Comparison of ENCODE assay signal across 10 cellular contexts in the genomic region with DNA sequence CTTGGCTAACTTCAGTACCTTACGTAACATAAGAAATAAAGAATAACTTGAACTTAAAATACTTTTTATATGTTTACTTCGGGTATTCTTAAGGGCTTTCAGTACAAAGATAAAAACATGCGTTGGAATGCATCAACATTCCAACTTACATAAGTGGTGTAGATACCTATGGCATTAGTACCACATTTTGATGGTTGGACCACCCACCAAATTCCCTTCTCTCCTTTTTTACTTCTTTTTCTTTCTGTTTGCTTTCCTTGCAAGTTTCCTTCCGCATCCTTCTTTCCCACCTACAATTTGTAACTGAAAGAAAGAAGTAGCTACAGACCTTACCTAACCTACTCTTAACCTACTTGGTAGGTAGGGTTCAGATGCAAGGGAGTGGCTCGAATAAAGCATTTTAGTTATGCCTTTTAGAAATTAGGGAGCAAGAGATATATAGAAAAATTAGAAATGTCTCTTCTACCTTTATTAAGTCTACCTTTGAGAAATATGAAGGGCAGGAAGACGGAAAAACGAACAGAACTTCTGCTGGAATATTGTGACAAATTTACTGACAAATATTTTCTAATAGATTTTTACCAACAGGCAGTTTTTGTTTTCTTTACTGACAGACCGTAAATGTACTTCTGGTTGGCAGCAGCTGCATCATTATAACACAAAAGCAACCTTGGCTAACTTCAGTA. TPM values are rescaled to one million over a fixed set of nuclear protein-coding genes. Genes with fewer than 3 reads are reported as not detected.
A peak's percentile ranks its signal among the peaks of the same experiment; 100 is the strongest.
DNase-seq lines count a peak whose midpoint lies in the region; ATAC-seq and TF ChIP-seq lines count a peak whose summit lies in the region.
"Had no signal": no experiment of that assay in that cellular context is flagged by ENCODE, and none has a peak within 500 bp of the region (broad histone marks: within the 10 kb centered on the region; RNA-seq: fewer than 3 reads in every experiment).

No MANE protein-coding gene starts in this region.

- H3K79me2 ChIP-seq in PC-3 (ENCODE audit: low read length) (peaks cover 45% of the 10 kb centered on the region), osteoblast (ENCODE audit: insufficient read depth, low read length) (peaks cover 26% of the 10 kb centered on the region)

- POLR2A ChIA-PET in PC-3 (lab: Charles Lee; ENCODE audit: unreplicated experiment): no interaction called here
- POLR2A ChIA-PET in activated CD8-positive, alpha-beta T cell treated with anti-CD3 and anti-CD28 coated beads for 36 hours (lab: Charles Lee): no interaction called here

- CTCF ChIA-PET in PC-3 (lab: Charles Lee): interaction anchor here (0.7 kb wide), 1 partner anchor 155 kb away, joined by 3 read pairs; no protein-coding TSS in a partner anchor
- CTCF ChIA-PET in activated CD8-positive, alpha-beta T cell treated with anti-CD3 and anti-CD28 coated beads for 36 hours (lab: Charles Lee): interaction anchor here (0.7 to 1.4 kb wide), 5 partner anchors 95 to 485 kb away, joined by 3 to 5 read pairs (median 3); no protein-coding TSS in a partner anchor

- intact Hi-C loops in PC-3 (cut with micrococcal nuclease): loop anchor here (5.0 to 10.0 kb wide), 2 partner anchors 260 to 297 kb away; no protein-coding TSS in a partner anchor
- intact Hi-C loops in activated CD8-positive, alpha-beta T cell treated with anti-CD3 and anti-CD28 coated beads for 36 hours (cut with micrococcal nuclease): loop anchor here (10.0 kb wide), 2 partner anchors 140 to 490 kb away; no protein-coding TSS in a partner anchor

- no peak overlapping the region for H3K4me3 Mint-ChIP-seq in activated CD8-positive, alpha-beta T cell treated with anti-CD3 and anti-CD28 coated beads for 36 hours

- DNase-seq in BE2C: no peak
- DNase-seq in PC-3: peak; percentile 19
- DNase-seq in epithelial cell of esophagus (ENCODE audit: low read depth): no peak
- no peak for DNase-seq in osteoblast (ENCODE audit: insufficient read length, low spot score, missing footprints)
- no peak for DNase-seq in HPDE6-E6E7 (ENCODE audit: extremely low spot score)
- DNase-seq in activated CD8-positive, alpha-beta T cell treated with anti-CD3 and anti-CD28 coated beads for 36 hours: no peak
- no peak for DNase-seq in H7
- DNase-seq: activated naive CD4-positive, alpha-beta T cell treated with Interleukin-2 at 50 U/mL for 16 hours; stimulated activated CD8-positive, alpha-beta memory T cell treated with anti-CD3 and anti-CD28 coated beads, Interleukin-4, amount 100 ng/mL, for 48 hours had no signal

- no TSS peak for BruUV-seq in PC-3 (replicated peaks; lab: Mats Ljungman, UMichigan)

- no peaks in the 10 kb centered on the region for H3K36me3 ChIP-seq in BE2C
- H3K36me3 ChIP-seq in PC-3 (ENCODE audit: low read depth, low read length): no peaks in the 10 kb centered on the region
- no peaks in the 10 kb centered on the region for H3K36me3 ChIP-seq in osteoblast (ENCODE audit: insufficient read depth, low read length)
- H3K36me3 ChIP-seq in H7 (replicated peaks; ENCODE audit: control insufficient read depth, insufficient read depth, low read length): no peaks in the 10 kb centered on the region

- H3K4me2 ChIP-seq in PC-3 (ENCODE audit: low read length) (peak overlapping the region; percentile 87), osteoblast (ENCODE audit: insufficient read depth, low read length) (peak overlapping the region; percentile 93)

- H3K27me3 ChIP-seq in BE2C (no peaks in the 10 kb centered on the region), PC-3 (ENCODE audit: low read length) (no peaks in the 10 kb centered on the region), osteoblast (ENCODE audit: insufficient read depth, low read length) (peaks cover 3% of the 10 kb centered on the region), H7 (ENCODE audit: control insufficient read depth, insufficient read depth, low read length) (no peaks in the 10 kb centered on the region; the same call in 1 of the 2 replicates)

- H3K9me2 ChIP-seq in PC-3 (replicated peaks; ENCODE audit: low read length): no peaks in the 10 kb centered on the region

- H3K9me3 Mint-ChIP-seq in activated CD8-positive, alpha-beta T cell treated with anti-CD3 and anti-CD28 coated beads for 36 hours: no peaks in the 10 kb centered on the region

- peaks cover 5% of the 10 kb centered on the region; the same call in 1 of the 2 replicates for H3K4me1 ChIP-seq in BE2C
- peaks cover 25% of the 10 kb centered on the region for H3K4me1 ChIP-seq in PC-3 (ENCODE audit: insufficient read depth, low read length)
- peaks cover 14% of the 10 kb centered on the region for H3K4me1 ChIP-seq in osteoblast (ENCODE audit: insufficient read depth, low read length)

- TF ChIP-seq CTCF in BE2C (IDR thresholded peaks at IDR 0.05; ENCODE audit: low read depth, low read length) (no peak), PC-3 (conservative IDR thresholded peaks at IDR 0.05; ENCODE audit: low read depth, low read length) (no peak), epithelial cell of esophagus (IDR thresholded peaks at IDR 0.05; ENCODE audit: insufficient read depth, low read depth, low read length, missing control alignments) (no peak), osteoblast (IDR thresholded peaks at IDR 0.05; ENCODE audit: extremely low read depth, low read depth, low read length) (no peak)
- TF ChIP-seq CTCF in activated CD8-positive, alpha-beta T cell treated with anti-CD3 and anti-CD28 coated beads for 36 hours (IDR thresholded peaks at IDR 0.05): no peak

- ATAC-seq in PC-3 (no peak), GM18858 (IDR thresholded peaks at IDR 0.05; ENCODE audit: unreplicated experiment) (no peak)
- ATAC-seq in activated CD8-positive, alpha-beta T cell treated with anti-CD3 and anti-CD28 coated beads for 36 hours: no peak

- H3K9me3 ChIP-seq in BE2C (no peaks in the 10 kb centered on the region), PC-3 (ENCODE audit: low read length) (no peaks in the 10 kb centered on the region), osteoblast (ENCODE audit: low read depth, low read length) (no peaks in the 10 kb centered on the region)

- H3K4me1 Mint-ChIP-seq in activated CD8-positive, alpha-beta T cell treated with anti-CD3 and anti-CD28 coated beads for 36 hours (ENCODE audit: low read depth): peaks cover 23% of the 10 kb centered on the region

- no peak overlapping the region for H3K27ac Mint-ChIP-seq in activated CD8-positive, alpha-beta T cell treated with anti-CD3 and anti-CD28 coated beads for 36 hours

- H4K20me1 ChIP-seq in PC-3 (ENCODE audit: low read length) (peaks cover 17% of the 10 kb centered on the region), osteoblast (ENCODE audit: insufficient read depth, low read length) (peaks cover 12% of the 10 kb centered on the region)

- peak overlapping the region; percentile 83; the same call in 1 of the 2 replicates for H3K9ac ChIP-seq in PC-3 (ENCODE audit: low read length)

- H3K27me3 Mint-ChIP-seq in activated CD8-positive, alpha-beta T cell treated with anti-CD3 and anti-CD28 coated beads for 36 hours: peaks cover 3% of the 10 kb centered on the region

- H3K27ac ChIP-seq in PC-3 (ENCODE audit: low read length) (no peak overlapping the region), osteoblast (ENCODE audit: low read depth, low read length) (no peak overlapping the region)

- H3K4me3 ChIP-seq in BE2C (ENCODE audit: low read depth, low read length) (peak overlapping the region; percentile 95), PC-3 (ENCODE audit: low read length) (peak overlapping the region; percentile 79), epithelial cell of esophagus (ENCODE audit: low read length) (peak overlapping the region; percentile 60), osteoblast (ENCODE audit: insufficient read depth, low read length) (no peak overlapping the region), H7 (ENCODE audit: insufficient read depth, low read depth, low read length) (no peak overlapping the region)

- no peaks in the 10 kb centered on the region for H3K36me3 Mint-ChIP-seq in activated CD8-positive, alpha-beta T cell treated with anti-CD3 and anti-CD28 coated beads for 36 hours (ENCODE audit: low read depth)

- H2AFZ ChIP-seq in PC-3 (ENCODE audit: low read length) (no peak overlapping the region), osteoblast (ENCODE audit: low read length) (no peak overlapping the region)

- no peaks in the 10 kb centered on the region for H3F3A ChIP-seq in PC-3 (ENCODE audit: low read length, unreplicated experiment)

RNA-seq across cellular contexts. Expression of a gene that starts 2.1 kb away (rescaled TPM):
- polyA plus RNA-seq in BE2C (2012; ENCODE audit: insufficient read depth, insufficient read length, low read depth): 28.2 TPM
- total RNA-seq in PC-3 (2014; rRNA removed) (46.4 and 62.1 TPM in 2 replicates), osteoblast (85.7 and 88.7 TPM in 2 replicates)
- 10 to 100 TPM; 32.5 to 36.0 TPM for total RNA-seq in activated CD8-positive, alpha-beta T cell treated with anti-CD3 and anti-CD28 coated beads for 36 hours
- 33.3 and 53.0 TPM in 2 replicates for total RNA-seq in H7 (2014; rRNA removed; shearing (Covaris generic))

Comparison
In these comparisons a context has a peak if more than half of its experiments do, and no peak if none do; other contexts are left out.
1. H3K4me3 ChIP-seq: peak in BE2C (single experiment), PC-3 (single experiment) and epithelial cell of esophagus (single experiment); none in osteoblast (single experiment) and H7 (single experiment).